20 cellular contexts compared by ENCODE assay signal in genomic region chr2:939936-940620, GRCh38. TPM values are rescaled to one million over a fixed set of nuclear protein-coding genes. Genes with fewer than 3 reads are reported as not detected.
DNase-seq lines count a peak whose midpoint lies in the region; TF ChIP-seq lines count a peak whose summit lies in the region.
"Had no signal": no experiment of that assay in that cellular context is flagged by ENCODE, and none has a peak within 500 bp of the region (broad histone marks: within the 10 kb centered on the region; RNA-seq: fewer than 3 reads in every experiment).

No MANE protein-coding gene starts in this region.

- in situ Hi-C loops in brain microvascular endothelial cell (cut with HindIII; ENCODE audit: low pct_ligation_motif_present, low sequenced_read_pairs) = no loop called here

- peak; percentile 65 for DNase-seq in EL
- DNase-seq in brain microvascular endothelial cell = peak; percentile 84
- peak; percentile 85 to 90 for DNase-seq in foreskin fibroblast
- DNase-seq in stromal cell of bone marrow (ENCODE audit: low read depth) = peak; percentile 81
- DNase-seq in NCI-H526 treated with DMSO at 0.1 percent for 48 hours (lab: John Stamatoyannopoulos, UW) = no peak
- no peak for DNase-seq in SK-N-DZ (ENCODE audit: low spot score)
- no peak for DNase-seq in NCI-H2029 (lab: John Stamatoyannopoulos, UW)
- DNase-seq: activated CD4-positive, alpha-beta T cell treated with anti-CD3 and anti-CD28 coated beads for 1 hour; activated CD8-positive, alpha-beta T cell treated with anti-CD3 and anti-CD28 coated beads for 36 hours; activated naive CD8-positive, alpha-beta T cell treated with anti-CD3 and anti-CD28 coated beads, Interleukin-2, amount 10 ng/mL, durations not matched to agents 7 days and 5 days; foreskin melanocyte; left colon; NCI-H2171; NCI-H510A; stimulated activated CD4-positive, alpha-beta T cell treated with anti-CD3 and anti-CD28 coated beads, Interleukin-4, amount 100 ng/mL, for 1 hour; T-helper 2 cell had no signal

- H3K27me3 ChIP-seq in brain microvascular endothelial cell (replicated peaks) = no peaks in the 10 kb centered on the region
- H3K27me3 ChIP-seq: suprapubic skin had no signal

- peak overlapping the region; percentile 79 for H3K27ac ChIP-seq in brain microvascular endothelial cell
- H3K27ac ChIP-seq: parathyroid adenoma, suprapubic skin had no signal

- TF ChIP-seq CTCF in brain microvascular endothelial cell (IDR thresholded peaks at IDR 0.05; ENCODE audit: low read depth, low read length, missing control alignments) (no peak), foreskin fibroblast (IDR thresholded peaks at IDR 0.05; ENCODE audit: low read depth, low read length) (no peak)

- H3K36me3 ChIP-seq in brain microvascular endothelial cell (replicated peaks) = no peaks in the 10 kb centered on the region
- H3K36me3 ChIP-seq: suprapubic skin had no signal

- H3K4me3 ChIP-seq in brain microvascular endothelial cell (ENCODE audit: low read depth, low read length) (no peak overlapping the region), foreskin fibroblast (ENCODE audit: low read depth in 1 of 2, low read length in 2 of 2) (no peak overlapping the region)
- H3K4me3 ChIP-seq: GM23338, suprapubic skin had no signal

RNA-seq across cellular contexts. Expression of gene SNTG2, which starts 10.6 kb away (rescaled TPM):
- polyA plus RNA-seq in SK-N-DZ (2014; cell fraction: cytosol; rRNA removed) = not detected in 2 replicates
- polyA plus RNA-seq in SK-N-DZ (2014; cell fraction: nucleus; rRNA removed) = 0.53 TPM in 1 of 2 replicates, not detected in the other
- polyA plus RNA-seq: neural cell had no signal

Comparison
In these comparisons a context has a peak if more than half of its experiments do, and no peak if none do; other contexts are left out.
1. DNase-seq: peak in EL (single experiment), brain microvascular endothelial cell (single experiment), foreskin fibroblast (2 of 2) and stromal cell of bone marrow (single experiment); none in NCI-H526 treated with DMSO at 0.1 percent for 48 hours (single experiment), SK-N-DZ (single experiment) and NCI-H2029 (single experiment).